ENCODE assay signal across 22 cellular contexts in genomic region chr13:110647365-110647737, GRCh38. TPM values are rescaled to one million over a fixed set of nuclear protein-coding genes. Genes with fewer than 3 reads are reported as not detected.
DNase-seq lines count a peak whose midpoint lies in the region; ATAC-seq and TF ChIP-seq lines count a peak whose summit lies in the region.
"Had no signal": no experiment of that assay in that cellular context is flagged by ENCODE, and none has a peak within 500 bp of the region (broad histone marks: within the 10 kb centered on the region; RNA-seq: fewer than 3 reads in every experiment).

No MANE protein-coding gene starts in this region.

- ATAC-seq in activated T-cell treated with anti-CD3 and anti-CD28 coated beads, Interleukin-2, amount 50 U/mL, for 72 hours (replicated peaks in 1 of 2) = no peak
- ATAC-seq in GM21825 (IDR thresholded peaks at IDR 0.05; ENCODE audit: unreplicated experiment) = no peak

- H2AFZ ChIP-seq in neural progenitor cell (replicated peaks) = no peak overlapping the region
- no peak overlapping the region for H2AFZ ChIP-seq in mesenchymal stem cell (ENCODE audit: low read depth, low read length)

- H3K4me1 ChIP-seq in BLaER1 (peaks cover 54% of the 10 kb centered on the region), endodermal cell (ENCODE audit: control insufficient read depth, insufficient read depth, low read length) (no peaks in the 10 kb centered on the region), neural progenitor cell (peaks cover 22% of the 10 kb centered on the region), mesenchymal stem cell (ENCODE audit: control insufficient read depth, insufficient read depth, low read depth, low read length) (peaks cover 16% of the 10 kb centered on the region)

- H3K27me3 ChIP-seq in BLaER1 (no peaks in the 10 kb centered on the region), endodermal cell (ENCODE audit: control insufficient read depth, insufficient read depth, low read length, poor library complexity, severe bottlenecking) (no peaks in the 10 kb centered on the region), neural progenitor cell (no peaks in the 10 kb centered on the region), mesenchymal stem cell (ENCODE audit: control insufficient read depth in 1 of 2, insufficient read depth in 1 of 2, low read length in 2 of 2) (no peaks in the 10 kb centered on the region)
- H3K27me3 ChIP-seq: MG63 had no signal

- H2AK5ac ChIP-seq in mesenchymal stem cell (ENCODE audit: low read length, severe bottlenecking) = no peak overlapping the region

- peaks cover 10% of the 10 kb centered on the region for H3F3A ChIP-seq in neural progenitor cell (ENCODE audit: low read depth)

- H3K4me3 ChIP-seq in BLaER1 (no peak overlapping the region), endodermal cell (ENCODE audit: low read length) (no peak overlapping the region), neural progenitor cell (no peak overlapping the region), mesenchymal stem cell (ENCODE audit: insufficient read depth in 1 of 2, low read depth in 1 of 2, low read length in 2 of 2) (no peak overlapping the region)
- H3K4me3 ChIP-seq: MG63 had no signal

- peak overlapping the region; percentile 16 for H3K27ac Mint-ChIP-seq in activated T-cell treated with anti-CD3 and anti-CD28 coated beads, Interleukin-2, amount 50 U/mL, for 24 hours
- no peak overlapping the region for H3K27ac Mint-ChIP-seq in activated T-cell treated with anti-CD3 and anti-CD28 coated beads, Interleukin-2, amount 50 U/mL, for 72 hours
- H3K27ac Mint-ChIP-seq in endodermal cell (no peak overlapping the region), neural progenitor cell (no peak overlapping the region)

- H3K4ac ChIP-seq in mesenchymal stem cell (ENCODE audit: low read depth in 1 of 2, low read length in 2 of 2) = no peak overlapping the region

- H3K36me3 ChIP-seq in BLaER1 = peaks cover 88% of the 10 kb centered on the region
- H3K36me3 ChIP-seq in endodermal cell (ENCODE audit: control insufficient read depth, insufficient read depth, low read length) = peaks cover 20% of the 10 kb centered on the region
- H3K36me3 ChIP-seq in neural progenitor cell = no peaks in the 10 kb centered on the region
- H3K36me3 ChIP-seq in mesenchymal stem cell (ENCODE audit: control insufficient read depth in 1 of 2, insufficient read depth in 2 of 2, low read depth in 1 of 2, low read length in 2 of 2) = peaks cover 59 to 87% of the 10 kb centered on the region in 2 experiments

- H3K27ac ChIP-seq in BLaER1 (0 out of 2 replicates have a peak overlapping the region, but pooled peaks have one; percentile 22), endodermal cell (ENCODE audit: low read depth, low read length) (no peak overlapping the region), neural progenitor cell (no peak overlapping the region), mesenchymal stem cell (ENCODE audit: low read length, poor library complexity, severe bottlenecking) (no peak overlapping the region)

- no peak overlapping the region for H3K4me3 Mint-ChIP-seq in activated T-cell treated with anti-CD3 and anti-CD28 coated beads, Interleukin-2, amount 50 U/mL, for 24 hours
- no peak overlapping the region for H3K4me3 Mint-ChIP-seq in activated T-cell treated with anti-CD3 and anti-CD28 coated beads, Interleukin-2, amount 50 U/mL, for 72 hours
- H3K4me3 Mint-ChIP-seq in endodermal cell (no peak overlapping the region), neural progenitor cell (peak overlapping the region; percentile 30)
- H3K4me3 Mint-ChIP-seq: CD4-positive, CD25-positive, alpha-beta regulatory T cell had no signal

- H2BK120ac ChIP-seq in mesenchymal stem cell (ENCODE audit: low read depth, low read length) = no peak overlapping the region

- no peak overlapping the region for H2BK5ac ChIP-seq in mesenchymal stem cell (ENCODE audit: low read depth, low read length, poor library complexity, severe bottlenecking)

- H2BK12ac ChIP-seq in mesenchymal stem cell (ENCODE audit: low read length in 2 of 2) = no peak overlapping the region

- DNase-seq in activated T-cell treated with anti-CD3 and anti-CD28 coated beads, Interleukin-2, amount 50 U/mL, for 24 hours = no peak
- no peak for DNase-seq in activated T-cell treated with anti-CD3 and anti-CD28 coated beads, Interleukin-2, amount 50 U/mL, for 72 hours
- DNase-seq in endodermal cell = peak; percentile 45
- no peak for DNase-seq in neural progenitor cell (ENCODE audit: low spot score)
- no peak for DNase-seq in mesenchymal stem cell
- no peak for DNase-seq in middle frontal gyrus (ENCODE audit: extremely low spot score, low spot score)
- DNase-seq: 8988T; ACHN; CD4-positive, CD25-positive, alpha-beta regulatory T cell; KG1; MG63; NCI-H1105 treated with DMSO at 0.1 percent for 48 hours; NCI-H146; NCI-H1930; NCI-H2107; NCI-H446; NCI-H524 treated with DMSO at 0.1 percent for 48 hours; NCI-H774; RPMI8226; SHP77 treated with DMSO at 0.1 percent for 48 hours had no signal

- peaks cover 14% of the 10 kb centered on the region for H3K79me1 ChIP-seq in mesenchymal stem cell (replicated peaks; ENCODE audit: low read length, poor library complexity, severe bottlenecking)

- peaks cover 10% of the 10 kb centered on the region for H3K4me1 Mint-ChIP-seq in activated T-cell treated with anti-CD3 and anti-CD28 coated beads, Interleukin-2, amount 50 U/mL, for 24 hours (ENCODE audit: low read depth)
- no peaks in the 10 kb centered on the region for H3K4me1 Mint-ChIP-seq in activated T-cell treated with anti-CD3 and anti-CD28 coated beads, Interleukin-2, amount 50 U/mL, for 72 hours (ENCODE audit: low read depth)
- peaks cover 4% of the 10 kb centered on the region for H3K4me1 Mint-ChIP-seq in endodermal cell
- H3K4me1 Mint-ChIP-seq in neural progenitor cell = peaks cover 23% of the 10 kb centered on the region

- TF ChIP-seq CTCF in endodermal cell (conservative IDR thresholded peaks at IDR 0.05) = no peak
- no peak for TF ChIP-seq CTCF in neural progenitor cell (IDR thresholded peaks at IDR 0.05)

- H3K18ac ChIP-seq in mesenchymal stem cell (ENCODE audit: low read depth in 1 of 2, low read length in 2 of 2) = no peak overlapping the region

- no peak overlapping the region for H4K91ac ChIP-seq in mesenchymal stem cell (ENCODE audit: low read length)

- H3K9ac ChIP-seq in BLaER1 = no peak overlapping the region
- H3K9ac ChIP-seq in endodermal cell (ENCODE audit: extremely low read depth, low read length, poor library complexity, severe bottlenecking) = no peak overlapping the region
- H3K9ac ChIP-seq in neural progenitor cell = no peak overlapping the region
- no peak overlapping the region for H3K9ac ChIP-seq in mesenchymal stem cell (ENCODE audit: low read length)

- H4K8ac ChIP-seq in mesenchymal stem cell (ENCODE audit: low read length) = no peak overlapping the region

- H3K9me3 Mint-ChIP-seq in activated T-cell treated with anti-CD3 and anti-CD28 coated beads, Interleukin-2, amount 50 U/mL, for 24 hours = no peaks in the 10 kb centered on the region
- no peaks in the 10 kb centered on the region for H3K9me3 Mint-ChIP-seq in activated T-cell treated with anti-CD3 and anti-CD28 coated beads, Interleukin-2, amount 50 U/mL, for 72 hours
- H3K9me3 Mint-ChIP-seq in endodermal cell (no peaks in the 10 kb centered on the region), neural progenitor cell (no peaks in the 10 kb centered on the region)
- H3K9me3 Mint-ChIP-seq: CD4-positive, CD25-positive, alpha-beta regulatory T cell had no signal

- no peak overlapping the region for H2BK15ac ChIP-seq in mesenchymal stem cell (ENCODE audit: low read depth, poor library complexity, severe bottlenecking)

- no peak overlapping the region for H3K23ac ChIP-seq in mesenchymal stem cell (ENCODE audit: low read length in 2 of 2)

- H4K20me1 ChIP-seq in BLaER1 (peaks cover 58% of the 10 kb centered on the region), neural progenitor cell (ENCODE audit: low read depth) (peaks cover 5% of the 10 kb centered on the region)

- no peaks in the 10 kb centered on the region for H3K9me3 ChIP-seq in BLaER1
- no peaks in the 10 kb centered on the region for H3K9me3 ChIP-seq in endodermal cell (ENCODE audit: control insufficient read depth, low read length)
- no peaks in the 10 kb centered on the region for H3K9me3 ChIP-seq in neural progenitor cell (ENCODE audit: low read depth)
- H3K9me3 ChIP-seq in mesenchymal stem cell (ENCODE audit: control insufficient read depth, low read length) = no peaks in the 10 kb centered on the region
- H3K9me3 ChIP-seq: MG63 had no signal

- H3K4me2 ChIP-seq in BLaER1 (peak overlapping the region; percentile 43), neural progenitor cell (no peak overlapping the region), mesenchymal stem cell (ENCODE audit: low read length, poor library complexity, severe bottlenecking) (no peak overlapping the region)

- no peak overlapping the region for H3K14ac ChIP-seq in mesenchymal stem cell (ENCODE audit: low read length in 2 of 2)

- no peaks in the 10 kb centered on the region for H3K79me2 ChIP-seq in neural progenitor cell (ENCODE audit: low read depth)

- H3K36me3 Mint-ChIP-seq in activated T-cell treated with anti-CD3 and anti-CD28 coated beads, Interleukin-2, amount 50 U/mL, for 24 hours (ENCODE audit: low read depth) = peaks cover 94% of the 10 kb centered on the region
- peaks cover 2 to 4% of the 10 kb centered on the region in 2 donors for H3K36me3 Mint-ChIP-seq in activated T-cell treated with anti-CD3 and anti-CD28 coated beads, Interleukin-2, amount 50 U/mL, for 72 hours (ENCODE audit: insufficient read depth in 2 of 2)
- peaks cover 26% of the 10 kb centered on the region for H3K36me3 Mint-ChIP-seq in endodermal cell (ENCODE audit: low read depth)
- peaks cover 14% of the 10 kb centered on the region for H3K36me3 Mint-ChIP-seq in neural progenitor cell

- 79 to 93% methylated on average over 7 to 10 of the region's 10 CpGs for WGBS in endodermal cell (ENCODE audit: insufficient coverage in 1 of 2, insufficient read length in 1 of 2), 2 experiments
- 91% methylated on average over 10 of the region's 10 CpGs for WGBS in mesenchymal stem cell

- no peaks in the 10 kb centered on the region for H3K27me3 Mint-ChIP-seq in activated T-cell treated with anti-CD3 and anti-CD28 coated beads, Interleukin-2, amount 50 U/mL, for 24 hours
- no peaks in the 10 kb centered on the region for H3K27me3 Mint-ChIP-seq in activated T-cell treated with anti-CD3 and anti-CD28 coated beads, Interleukin-2, amount 50 U/mL, for 72 hours (ENCODE audit: low read depth)
- H3K27me3 Mint-ChIP-seq in endodermal cell (ENCODE audit: insufficient read depth) (no peaks in the 10 kb centered on the region), neural progenitor cell (ENCODE audit: insufficient read depth, low read depth) (peaks cover 2% of the 10 kb centered on the region)
- H3K27me3 Mint-ChIP-seq: CD4-positive, CD25-positive, alpha-beta regulatory T cell had no signal

RNA-seq across cellular contexts. Expression of gene NAXD, which starts 32.0 kb away (rescaled TPM):
- 10 to 100 TPM; 27.4 to 29.4 TPM for total RNA-seq in activated T-cell treated with anti-CD3 and anti-CD28 coated beads, Interleukin-2, amount 50 U/mL, for 72 hours
- total RNA-seq in endodermal cell (10 to 100 TPM; 31.3 to 33.4 TPM), neural progenitor cell (ENCODE audit: low replicate concordance) (17.7 and 23.7 TPM in 2 replicates)
- 23.2 TPM for polyA plus RNA-seq in endodermal cell (2013, experiment 1 of 2)
- polyA plus RNA-seq in endodermal cell (2013, experiment 2 of 2) = 22.0 TPM
- 17.1 TPM for polyA plus RNA-seq in mesenchymal stem cell (2013, experiment 1 of 2)
- polyA plus RNA-seq in mesenchymal stem cell (2013, experiment 2 of 2) = 17.1 TPM

RNA-seq across cellular contexts. Expression of gene CARS2, which starts 58.6 kb away (rescaled TPM):
- 10 to 100 TPM; 42.3 to 59.3 TPM for total RNA-seq in activated T-cell treated with anti-CD3 and anti-CD28 coated beads, Interleukin-2, amount 50 U/mL, for 72 hours
- total RNA-seq in endodermal cell = 10 to 100 TPM; 53.0 to 53.2 TPM
- 29.5 TPM for polyA plus RNA-seq in endodermal cell (2013, experiment 1 of 2)
- polyA plus RNA-seq in endodermal cell (2013, experiment 2 of 2) = 28.6 TPM
- total RNA-seq in neural progenitor cell (ENCODE audit: low replicate concordance) = 50.0 and 61.4 TPM in 2 replicates
- 49.5 TPM for polyA plus RNA-seq in mesenchymal stem cell (2013, experiment 1 of 2)
- polyA plus RNA-seq in mesenchymal stem cell (2013, experiment 2 of 2) = 46.4 TPM
